Comparison of ENCODE assay signal across 9 cellular contexts in genomic region chr6:135002229-135002844, GRCh38. TPM values are rescaled to one million over a fixed set of nuclear protein-coding genes. Genes with fewer than 3 reads are reported as not detected.
DNase-seq lines count a peak whose midpoint lies in the region; ATAC-seq, FAIRE-seq and TF ChIP-seq lines count a peak whose summit lies in the region.
"Had no signal": no experiment of that assay in that cellular context is flagged by ENCODE, and none has a peak within 500 bp of the region (broad histone marks: within the 10 kb centered on the region; RNA-seq: fewer than 3 reads in every experiment).

No MANE protein-coding gene starts in this region.

- no peaks in the 10 kb centered on the region for H3K79me2 ChIP-seq in astrocyte (ENCODE audit: insufficient read depth, low read length)

- H3K4me1 Mint-ChIP-seq in astrocyte (ENCODE audit: low read depth, unreplicated experiment): no peaks in the 10 kb centered on the region

- no peaks in the 10 kb centered on the region for H3K36me3 Mint-ChIP-seq in astrocyte (ENCODE audit: low read depth, unreplicated experiment)

- ATAC-seq in lower lobe of right lung (no peak), upper lobe of left lung (ENCODE audit: low FRiP score in 2 of 2) (no peak)

- WGBS in lower leg skin, 2 donors: 73% methylated on average over 5 of the region's 5 CpGs
- WGBS in upper lobe of left lung, 2 donors: 71 to 76% methylated on average over 5 of the region's 5 CpGs

- H3K27me3 Mint-ChIP-seq in astrocyte (ENCODE audit: low read depth, unreplicated experiment): no peaks in the 10 kb centered on the region
- H3K27me3 Mint-ChIP-seq: dendritic cell treated with granulocyte-macrophage colony-stimulating factor and Interleukin-4, amounts not matched to agents 40 ng/mL and 50 ng/mL, for 4 days had no signal

- H3K9me3 Mint-ChIP-seq in astrocyte (ENCODE audit: unreplicated experiment): no peaks in the 10 kb centered on the region
- H3K9me3 Mint-ChIP-seq: dendritic cell treated with granulocyte-macrophage colony-stimulating factor and Interleukin-4, amounts not matched to agents 40 ng/mL and 50 ng/mL, for 4 days had no signal

- no peak overlapping the region for H3K9ac ChIP-seq in astrocyte (ENCODE audit: low read length)

- H3K36me3 ChIP-seq in HEK293 (ENCODE audit: control insufficient read depth in 2 of 2, insufficient read depth in 1 of 2, low read length in 2 of 2) (peaks cover 3 to 13% of the 10 kb centered on the region in 2 experiments), astrocyte (ENCODE audit: insufficient read depth, low read length) (peaks cover 4% of the 10 kb centered on the region), lower lobe of right lung (peaks cover 8% of the 10 kb centered on the region), HAP-1 (replicated peaks) (peaks cover under 1% of the 10 kb centered on the region; the same call in 1 of the 2 replicates), upper lobe of left lung (peaks cover 0 to 15% (median 1%) of the 10 kb centered on the region in 4 donors)

- no peak overlapping the region for H3K27ac Mint-ChIP-seq in astrocyte (ENCODE audit: unreplicated experiment)
- H3K27ac Mint-ChIP-seq: dendritic cell treated with granulocyte-macrophage colony-stimulating factor and Interleukin-4, amounts not matched to agents 40 ng/mL and 50 ng/mL, for 4 days had no signal

- no peak overlapping the region for H3K4me3 Mint-ChIP-seq in astrocyte (ENCODE audit: unreplicated experiment)
- H3K4me3 Mint-ChIP-seq: dendritic cell treated with granulocyte-macrophage colony-stimulating factor and Interleukin-4, amounts not matched to agents 40 ng/mL and 50 ng/mL, for 4 days had no signal

- peak; percentile 74 for TF ChIP-seq CTCF in C4-2B (conservative IDR thresholded peaks at IDR 0.05)
- no peak for TF ChIP-seq CTCF in HEK293 (tag by site-specific recombination; IDR thresholded peaks at IDR 0.05)
- peak; percentile 49 for TF ChIP-seq CTCF in astrocyte (IDR thresholded peaks at IDR 0.05; ENCODE audit: insufficient read depth, low read depth, low read length)
- peak; percentile 56 for TF ChIP-seq CTCF in lower lobe of right lung (IDR thresholded peaks at IDR 0.05)
- TF ChIP-seq CTCF in lower leg skin (IDR thresholded peaks at IDR 0.05): no peak
- peak in 3 of 6 experiments; percentile 19 to 38 (median 25) for TF ChIP-seq CTCF in upper lobe of left lung (IDR thresholded peaks at IDR 0.05)

- H4K20me1 ChIP-seq in astrocyte (ENCODE audit: insufficient read depth, low read length): peaks cover 7% of the 10 kb centered on the region

- in situ Hi-C loops in HAP-1 (cut with MboI; ENCODE audit: low sequenced_read_pairs): no loop called here

- intact Hi-C loops in lower lobe of right lung (cut with DNase I): no loop called here
- intact Hi-C loops in lower leg skin (cut with DNase I; ENCODE audit: low total_unique reads): no loop called here

- no peak for TF ChIP-seq EP300 in upper lobe of left lung (IDR thresholded peaks at IDR 0.05)

- FAIRE-seq in astrocyte (lab: Jason Lieb, UNC): no peak

- H3K9me3 ChIP-seq in HEK293 (ENCODE audit: control insufficient read depth, insufficient read depth, low read depth, low read length): no peaks in the 10 kb centered on the region
- no peaks in the 10 kb centered on the region for H3K9me3 ChIP-seq in astrocyte (ENCODE audit: insufficient read depth, low read depth, low read length)
- H3K9me3 ChIP-seq in lower lobe of right lung: no peaks in the 10 kb centered on the region
- H3K9me3 ChIP-seq in HAP-1: no peaks in the 10 kb centered on the region
- H3K9me3 ChIP-seq in upper lobe of left lung: no peaks in the 10 kb centered on the region

- H3K4me3 ChIP-seq in HEK293 (ENCODE audit: low read depth, low read length): no peak overlapping the region
- no peak overlapping the region for H3K4me3 ChIP-seq in astrocyte (ENCODE audit: insufficient read depth, low read depth, low read length)
- no peak overlapping the region for H3K4me3 ChIP-seq in lower lobe of right lung
- no peak overlapping the region for H3K4me3 ChIP-seq in HAP-1
- no peak overlapping the region for H3K4me3 ChIP-seq in lower leg skin (ENCODE audit: low read depth, poor library complexity, severe bottlenecking)
- H3K4me3 ChIP-seq in upper lobe of left lung: no peak overlapping the region

- TF ChIP-seq POLR2A in lower leg skin (IDR thresholded peaks at IDR 0.05) (no peak), upper lobe of left lung (IDR thresholded peaks at IDR 0.05) (no peak)

- CTCF ChIA-PET in HEK293 (lab: Yijun Ruan, JAX): interaction anchor here (0.6 to 1.7 kb wide), 9 partner anchors 9 to 119 kb away, joined by 3 to 9 read pairs (median 5); no protein-coding TSS in a partner anchor

- H3K27me3 ChIP-seq in astrocyte (ENCODE audit: insufficient read depth, low read length): no peaks in the 10 kb centered on the region
- no peaks in the 10 kb centered on the region for H3K27me3 ChIP-seq in lower lobe of right lung (ENCODE audit: low read depth)
- no peaks in the 10 kb centered on the region for H3K27me3 ChIP-seq in HAP-1 (ENCODE audit: low read depth)
- no peaks in the 10 kb centered on the region for H3K27me3 ChIP-seq in upper lobe of left lung

- H3K4me1 ChIP-seq in HEK293 (ENCODE audit: control insufficient read depth, insufficient read depth, low read length) (no peaks in the 10 kb centered on the region), astrocyte (ENCODE audit: insufficient read depth, low read length) (no peaks in the 10 kb centered on the region), lower lobe of right lung (no peaks in the 10 kb centered on the region), HAP-1 (peaks cover 10% of the 10 kb centered on the region; the same call in 1 of the 2 replicates), upper lobe of left lung (no peaks in the 10 kb centered on the region)

- H3K4me2 ChIP-seq in astrocyte (ENCODE audit: low read length): no peak overlapping the region

- H2AFZ ChIP-seq in astrocyte (ENCODE audit: low read depth, low read length): no peak overlapping the region

- DNase-seq in astrocyte (ENCODE audit: low read depth) (no peak), lower lobe of right lung (no peak), HAP-1 (ENCODE audit: low spot score in 2 of 2) (no peak), NCI-H1930 (lab: John Stamatoyannopoulos, UW) (no peak), lower leg skin (ENCODE audit: low spot score in 2 of 2) (no peak), upper lobe of left lung (no peak)

- POLR2A ChIA-PET in HEK293 (lab: Yijun Ruan, JAX): no interaction called here

- no peak overlapping the region for H3K27ac ChIP-seq in C4-2B
- H3K27ac ChIP-seq in HEK293 (ENCODE audit: extremely low read depth, low read depth, low read length): no peak overlapping the region
- H3K27ac ChIP-seq in astrocyte (ENCODE audit: low read depth, low read length): no peak overlapping the region
- H3K27ac ChIP-seq in lower lobe of right lung: no peak overlapping the region
- H3K27ac ChIP-seq in upper lobe of left lung: no peak overlapping the region

TF ChIP-seq in HEK293, 187 proteins besides CTCF, POLR2A, EP300 and RAD21:
- TF ChIP-seq ZNF654 (tag by site-specific recombination; IDR thresholded peaks at IDR 0.05; ENCODE audit: low read depth): peak; percentile 42
- TF ChIP-seq ZNF211 (tag by site-specific recombination; IDR thresholded peaks at IDR 0.05; ENCODE audit: low read depth): no peak

RNA-seq across cellular contexts. Expression of gene HBS1L, which starts 52.3 kb away (rescaled TPM):
- total RNA-seq in astrocyte (87.8 and 90.4 TPM in 2 replicates), lower lobe of right lung (51.3 TPM), lower leg skin (10 to 100 TPM; 30.1 to 55.1 (median 40.4) TPM), upper lobe of left lung (10 to 100 TPM; 16.8 to 47.0 (median 38.5) TPM)

RNA-seq across cellular contexts. Expression of gene ALDH8A1, which starts 52.4 kb away (rescaled TPM):
- 0.41 TPM in 2 replicates for total RNA-seq in astrocyte
- total RNA-seq in lower lobe of right lung: 0.86 TPM
- 1 to 10 TPM in 1 of 4 donors, under 1 TPM in 2, not detected in 1; 0.81 to 1.9 (median 0.88) TPM for total RNA-seq in lower leg skin
- total RNA-seq in upper lobe of left lung: 1 to 10 TPM in 1 of 6 donors, under 1 TPM in 3, not detected in 2; 0.23 to 2.7 (median 0.69) TPM

Comparison
In these comparisons a context has a peak if more than half of its experiments do, and no peak if none do; other contexts are left out.
1. CTCF ChIP-seq: peak in C4-2B (single experiment), astrocyte (single experiment) and lower lobe of right lung (single experiment); none in HEK293 (single experiment) and lower leg skin (0 of 3).